Comparison of ENCODE assay signal across 2 cellular contexts in genomic region chr22:19149047-19149883, GRCh38.
TF ChIP-seq lines count a peak whose summit lies in the region.

No MANE protein-coding gene starts in this region.

TF ChIP-seq in SK-N-SH, 30 proteins besides CTCF, POLR2A, EP300 and RAD21:
- 0 out of 2 replicates have a peak, but pooled peaks have one; percentile 52 for TF ChIP-seq EZH2phosphoT487 (IDR thresholded peaks at IDR 0.05; ENCODE audit: borderline replicate concordance, low read depth)
- TF ChIP-seq JUND (IDR thresholded peaks at IDR 0.05): no peak
- no peak for TF ChIP-seq TCF12 (IDR thresholded peaks at IDR 0.05)
- no peak for TF ChIP-seq YY1 (IDR thresholded peaks at IDR 0.05; ENCODE audit: low read depth)
- no peak for TF ChIP-seq SMC3 (IDR thresholded peaks at IDR 0.05; ENCODE audit: low read depth, low read length)
TF ChIP-seq in SK-N-SH: peak in this region for 1.

TF ChIP-seq in SK-N-SH treated with all-trans-retinoic acid at 6 μM for 48 hours, 23 proteins besides CTCF, POLR2A, EP300 and RAD21:
- TF ChIP-seq, protein P1, sequence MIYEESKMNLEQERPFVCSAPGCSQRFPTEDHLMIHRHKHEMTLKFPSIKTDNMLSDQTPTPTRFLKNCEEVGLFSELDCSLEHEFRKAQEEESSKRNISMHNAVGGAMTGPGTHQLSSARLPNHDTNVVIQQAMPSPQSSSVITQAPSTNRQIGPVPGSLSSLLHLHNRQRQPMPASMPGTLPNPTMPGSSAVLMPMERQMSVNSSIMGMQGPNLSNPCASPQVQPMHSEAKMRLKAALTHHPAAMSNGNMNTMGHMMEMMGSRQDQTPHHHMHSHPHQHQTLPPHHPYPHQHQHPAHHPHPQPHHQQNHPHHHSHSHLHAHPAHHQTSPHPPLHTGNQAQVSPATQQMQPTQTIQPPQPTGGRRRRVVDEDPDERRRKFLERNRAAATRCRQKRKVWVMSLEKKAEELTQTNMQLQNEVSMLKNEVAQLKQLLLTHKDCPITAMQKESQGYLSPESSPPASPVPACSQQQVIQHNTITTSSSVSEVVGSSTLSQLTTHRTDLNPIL (CRISPR knock-in tag; IDR thresholded peaks at IDR 0.05; ENCODE audit: low read depth): no peak
- TF ChIP-seq ZFP30 (CRISPR knock-in tag; IDR thresholded peaks at IDR 0.05): no peak
- no peak for TF ChIP-seq ARNTL (CRISPR knock-in tag; IDR thresholded peaks at IDR 0.05; ENCODE audit: borderline replicate concordance, low read depth)
- no peak for TF ChIP-seq TSHZ2 (CRISPR knock-in tag; IDR thresholded peaks at IDR 0.05)
- no peak for TF ChIP-seq ZNF70 (CRISPR knock-in tag; IDR thresholded peaks at IDR 0.05)
- no peak for TF ChIP-seq CSDC2 (CRISPR knock-in tag; IDR thresholded peaks at IDR 0.05)
- TF ChIP-seq, protein P2, sequence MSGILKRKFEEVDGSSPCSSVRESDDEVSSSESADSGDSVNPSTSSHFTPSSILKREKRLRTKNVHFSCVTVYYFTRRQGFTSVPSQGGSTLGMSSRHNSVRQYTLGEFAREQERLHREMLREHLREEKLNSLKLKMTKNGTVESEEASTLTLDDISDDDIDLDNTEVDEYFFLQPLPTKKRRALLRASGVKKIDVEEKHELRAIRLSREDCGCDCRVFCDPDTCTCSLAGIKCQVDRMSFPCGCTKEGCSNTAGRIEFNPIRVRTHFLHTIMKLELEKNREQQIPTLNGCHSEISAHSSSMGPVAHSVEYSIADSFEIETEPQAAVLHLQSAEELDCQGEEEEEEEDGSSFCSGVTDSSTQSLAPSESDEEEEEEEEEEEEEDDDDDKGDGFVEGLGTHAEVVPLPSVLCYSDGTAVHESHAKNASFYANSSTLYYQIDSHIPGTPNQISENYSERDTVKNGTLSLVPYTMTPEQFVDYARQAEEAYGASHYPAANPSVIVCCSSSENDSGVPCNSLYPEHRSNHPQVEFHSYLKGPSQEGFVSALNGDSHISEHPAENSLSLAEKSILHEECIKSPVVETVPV (CRISPR knock-in tag; IDR thresholded peaks at IDR 0.05): no peak
- TF ChIP-seq, protein P3, sequence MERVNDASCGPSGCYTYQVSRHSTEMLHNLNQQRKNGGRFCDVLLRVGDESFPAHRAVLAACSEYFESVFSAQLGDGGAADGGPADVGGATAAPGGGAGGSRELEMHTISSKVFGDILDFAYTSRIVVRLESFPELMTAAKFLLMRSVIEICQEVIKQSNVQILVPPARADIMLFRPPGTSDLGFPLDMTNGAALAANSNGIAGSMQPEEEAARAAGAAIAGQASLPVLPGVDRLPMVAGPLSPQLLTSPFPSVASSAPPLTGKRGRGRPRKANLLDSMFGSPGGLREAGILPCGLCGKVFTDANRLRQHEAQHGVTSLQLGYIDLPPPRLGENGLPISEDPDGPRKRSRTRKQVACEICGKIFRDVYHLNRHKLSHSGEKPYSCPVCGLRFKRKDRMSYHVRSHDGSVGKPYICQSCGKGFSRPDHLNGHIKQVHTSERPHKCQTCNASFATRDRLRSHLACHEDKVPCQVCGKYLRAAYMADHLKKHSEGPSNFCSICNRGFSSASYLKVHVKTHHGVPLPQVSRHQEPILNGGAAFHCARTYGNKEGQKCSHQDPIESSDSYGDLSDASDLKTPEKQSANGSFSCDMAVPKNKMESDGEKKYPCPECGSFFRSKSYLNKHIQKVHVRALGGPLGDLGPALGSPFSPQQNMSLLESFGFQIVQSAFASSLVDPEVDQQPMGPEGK (CRISPR knock-in tag; IDR thresholded peaks at IDR 0.05; ENCODE audit: borderline replicate concordance): no peak
- no peak for TF ChIP-seq TOX (CRISPR knock-in tag; IDR thresholded peaks at IDR 0.05; ENCODE audit: borderline replicate concordance)
- TF ChIP-seq ISL1 (CRISPR knock-in tag; IDR thresholded peaks at IDR 0.05): no peak
- TF ChIP-seq GLIS3 (CRISPR knock-in tag; IDR thresholded peaks at IDR 0.05): no peak
- TF ChIP-seq TCF4 (CRISPR knock-in tag; IDR thresholded peaks at IDR 0.05; ENCODE audit: borderline replicate concordance): no peak
- TF ChIP-seq ZC3H10 (CRISPR knock-in tag; IDR thresholded peaks at IDR 0.05): no peak
- TF ChIP-seq ZFP3 (CRISPR knock-in tag; IDR thresholded peaks at IDR 0.05): no peak
- TF ChIP-seq POU6F1 (CRISPR knock-in tag; IDR thresholded peaks at IDR 0.05; ENCODE audit: borderline replicate concordance, low read depth): no peak
- TF ChIP-seq RARB (CRISPR knock-in tag; IDR thresholded peaks at IDR 0.05): no peak
- TF ChIP-seq ZNF565 (CRISPR knock-in tag; conservative IDR thresholded peaks at IDR 0.05; ENCODE audit: low read depth): no peak
- TF ChIP-seq ESRRG (CRISPR knock-in tag; IDR thresholded peaks at IDR 0.05): no peak
- TF ChIP-seq OSR1 (CRISPR knock-in tag; IDR thresholded peaks at IDR 0.05): no peak
